Comparison of ENCODE assay signal across 18 cellular contexts in the genomic region with DNA sequence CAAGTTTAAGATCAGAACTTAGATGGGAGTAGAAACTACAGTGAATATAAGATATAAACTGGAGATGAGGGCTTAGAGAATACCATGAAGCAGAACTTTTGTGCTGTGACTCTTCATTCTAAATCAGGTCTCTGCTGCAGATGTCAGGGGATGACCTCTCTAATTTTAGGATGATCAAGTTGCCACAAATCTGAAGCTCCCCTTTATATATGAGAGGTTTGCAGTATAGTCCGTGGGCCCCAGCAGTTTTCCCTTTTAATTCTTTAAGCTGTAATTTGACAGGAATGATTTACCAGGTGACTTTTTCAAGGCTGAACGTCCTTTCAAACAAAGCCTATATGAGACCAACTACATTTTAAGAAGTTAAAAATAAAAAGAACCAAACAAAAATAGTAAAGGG. TPM values are rescaled to one million over a fixed set of nuclear protein-coding genes. Genes with fewer than 3 reads are reported as not detected.
DNase-seq lines count a peak whose midpoint lies in the region; ATAC-seq and TF ChIP-seq lines count a peak whose summit lies in the region.
"Had no signal": no experiment of that assay in that cellular context is flagged by ENCODE, and none has a peak within 500 bp of the region (broad histone marks: within the 10 kb centered on the region; RNA-seq: fewer than 3 reads in every experiment).

No MANE protein-coding gene starts in this region.

- H3K9me1 ChIP-seq in IMR-90 (ENCODE audit: insufficient read depth, low read length), result peaks cover 12% of the 10 kb centered on the region

- no peak for DNase-seq in IMR-90
- DNase-seq in chondrocyte (ENCODE audit: low spot score), result no peak
- no peak for DNase-seq in mesothelial cell of epicardium (ENCODE audit: low spot score in 2 of 2, unreplicated experiment in 2 of 2)
- no peak for DNase-seq in thyroid gland
- DNase-seq in activated naive CD4-positive, alpha-beta T cell treated with Interleukin-2 at 50 U/mL for 16 hours, result no peak
- no peak for DNase-seq in activated T-helper 2 cell treated with anti-CD3 and anti-CD28 coated beads, Interferon-gamma antibody, Interleukin-2, Interleukin-4, amounts not matched to agents 10 μg/mL and 5 μg/mL and 100 μg/mL, durations not matched to agents 14 hours and 24 hours and 36 hours (ENCODE audit: low spot score)
- no peak for DNase-seq in activated T-cell treated with anti-CD3 and anti-CD28 coated beads, Interleukin-2, amount 50 U/mL, for 48 hours
- DNase-seq: activated CD4-positive, alpha-beta T cell treated with anti-CD3 and anti-CD28 coated beads for 36 hours; AML-193; caudate nucleus; effector memory CD4-positive, alpha-beta T cell; heart left ventricle; Karpas-422; naive thymus-derived CD8-positive, alpha-beta T cell; NCI-H1048; NCI-H1930; posterior cingulate gyrus; stimulated activated CD4-positive, alpha-beta T cell treated with anti-CD3 and anti-CD28 coated beads, Interleukin-4, amount 100 ng/mL, for 4 hours had no signal

- H3K27ac Mint-ChIP-seq in chondrocyte (ENCODE audit: unreplicated experiment), result peak overlapping the region; percentile 96
- peak overlapping the region; percentile 44 for H3K27ac Mint-ChIP-seq in mesothelial cell of epicardium
- H3K27ac Mint-ChIP-seq in activated T-helper 2 cell treated with anti-CD3 and anti-CD28 coated beads, Interferon-gamma antibody, Interleukin-2, Interleukin-4, amounts not matched to agents 10 μg/mL and 5 μg/mL and 100 μg/mL, durations not matched to agents 14 hours and 24 hours and 36 hours, result no peak overlapping the region
- H3K27ac Mint-ChIP-seq: activated CD4-positive, alpha-beta T cell treated with anti-CD3 and anti-CD28 coated beads for 36 hours; naive thymus-derived CD8-positive, alpha-beta T cell had no signal

- H3K23ac ChIP-seq in IMR-90 (ENCODE audit: low read depth, low read length), result peak overlapping the region; percentile 63; the same call in 1 of the 2 replicates

- H2AFZ ChIP-seq in IMR-90 (replicated peaks; ENCODE audit: low read length, poor library complexity), result no peak overlapping the region

- H3K4me1 Mint-ChIP-seq in chondrocyte (ENCODE audit: low read depth) (peaks cover 59% of the 10 kb centered on the region), mesothelial cell of epicardium (peaks cover 51% of the 10 kb centered on the region)
- peaks cover 7% of the 10 kb centered on the region for H3K4me1 Mint-ChIP-seq in activated T-helper 2 cell treated with anti-CD3 and anti-CD28 coated beads, Interferon-gamma antibody, Interleukin-2, Interleukin-4, amounts not matched to agents 10 μg/mL and 5 μg/mL and 100 μg/mL, durations not matched to agents 14 hours and 24 hours and 36 hours (ENCODE audit: low read depth)

- in situ Hi-C loops in IMR-90 (cut with MboI; ENCODE audit: low sequenced_read_pairs), result no loop called here

- no peak for ATAC-seq in IMR-90 (ENCODE audit: low read depth)
- ATAC-seq: activated CD4-positive, alpha-beta T cell treated with anti-CD3 and anti-CD28 coated beads for 36 hours; naive thymus-derived CD8-positive, alpha-beta T cell had no signal

- peak overlapping the region; percentile 83 for H2BK120ac ChIP-seq in IMR-90 (ENCODE audit: low read depth, low read length)

- peak overlapping the region; percentile 46 to 55 for H4K8ac ChIP-seq in IMR-90 (ENCODE audit: low read depth in 2 of 2, low read length in 2 of 2)

- no peak for TF ChIP-seq RAD21 in IMR-90 (IDR thresholded peaks at IDR 0.05; ENCODE audit: low read length)

- H4K20me1 ChIP-seq in IMR-90 (ENCODE audit: insufficient read depth, low read length), result no peaks in the 10 kb centered on the region

- H4K5ac ChIP-seq in IMR-90 (ENCODE audit: low read depth, low read length), result peak overlapping the region; percentile 43; the same call in 1 of the 2 replicates

- peaks cover 11% of the 10 kb centered on the region for H3K9me3 Mint-ChIP-seq in chondrocyte (ENCODE audit: low read depth)
- peaks cover 12% of the 10 kb centered on the region for H3K9me3 Mint-ChIP-seq in mesothelial cell of epicardium
- H3K9me3 Mint-ChIP-seq in activated T-helper 2 cell treated with anti-CD3 and anti-CD28 coated beads, Interferon-gamma antibody, Interleukin-2, Interleukin-4, amounts not matched to agents 10 μg/mL and 5 μg/mL and 100 μg/mL, durations not matched to agents 14 hours and 24 hours and 36 hours, result no peaks in the 10 kb centered on the region
- H3K9me3 Mint-ChIP-seq: naive thymus-derived CD8-positive, alpha-beta T cell had no signal

- peak overlapping the region; percentile 67; the same call in 1 of the 2 replicates for H3K4ac ChIP-seq in IMR-90 (ENCODE audit: low read depth, low read length)

- 0 out of 2 replicates have a peak overlapping the region, but pooled peaks have one; percentile 7 for H2AK5ac ChIP-seq in IMR-90 (ENCODE audit: low read depth, low read length)

- dilution Hi-C loops in IMR-90 (cut with HindIII; ENCODE audit: low sequenced_read_pairs, unreplicated experiment), result no loop called here

- H3K36me3 ChIP-seq in IMR-90 (ENCODE audit: control insufficient read depth, insufficient read depth, low read length), result no peaks in the 10 kb centered on the region
- no peaks in the 10 kb centered on the region for H3K36me3 ChIP-seq in thyroid gland
- H3K36me3 ChIP-seq: heart left ventricle had no signal

- peak overlapping the region; percentile 77 for H3K4me2 ChIP-seq in IMR-90 (ENCODE audit: low read depth, low read length)

- H3K9ac ChIP-seq in IMR-90 (ENCODE audit: low read depth, low read length), result peak overlapping the region; percentile 19; the same call in 1 of the 2 replicates

- H3K56ac ChIP-seq in IMR-90 (ENCODE audit: extremely low read depth, insufficient read depth, low read length), result peak overlapping the region; percentile 48; the same call in 1 of the 2 replicates

- H3K27me3 Mint-ChIP-seq in chondrocyte (ENCODE audit: low read depth), result no peaks in the 10 kb centered on the region
- no peaks in the 10 kb centered on the region for H3K27me3 Mint-ChIP-seq in mesothelial cell of epicardium (ENCODE audit: low read depth)
- peaks cover 36% of the 10 kb centered on the region for H3K27me3 Mint-ChIP-seq in activated T-helper 2 cell treated with anti-CD3 and anti-CD28 coated beads, Interferon-gamma antibody, Interleukin-2, Interleukin-4, amounts not matched to agents 10 μg/mL and 5 μg/mL and 100 μg/mL, durations not matched to agents 14 hours and 24 hours and 36 hours (ENCODE audit: low read depth)

- H3K4me3 Mint-ChIP-seq in chondrocyte (ENCODE audit: unreplicated experiment), result peak overlapping the region; percentile 33
- no peak overlapping the region for H3K4me3 Mint-ChIP-seq in mesothelial cell of epicardium
- H3K4me3 Mint-ChIP-seq in activated T-helper 2 cell treated with anti-CD3 and anti-CD28 coated beads, Interferon-gamma antibody, Interleukin-2, Interleukin-4, amounts not matched to agents 10 μg/mL and 5 μg/mL and 100 μg/mL, durations not matched to agents 14 hours and 24 hours and 36 hours (ENCODE audit: low read depth), result no peak overlapping the region
- H3K4me3 Mint-ChIP-seq: activated CD4-positive, alpha-beta T cell treated with anti-CD3 and anti-CD28 coated beads for 36 hours; naive thymus-derived CD8-positive, alpha-beta T cell had no signal

- no peak overlapping the region; the same call in 2 of the 3 replicates for H2BK15ac ChIP-seq in IMR-90 (ENCODE audit: low read depth, low read length)

- POLR2A ChIA-PET in IMR-90 (lab: Charles Lee; ENCODE audit: unreplicated experiment), result no interaction called here

- no CpG with 5 or more reads among the region's 2 CpGs for WGBS in IMR-90 (ENCODE audit: extremely low coverage in 2 of 2, insufficient read length in 1 of 2), 2 experiments
- WGBS in thyroid gland, 2 donors, result 60 to 61% methylated on average over 2 of the region's 2 CpGs

- H2BK5ac ChIP-seq in IMR-90 (ENCODE audit: low read depth, low read length, poor library complexity, severe bottlenecking), result peak overlapping the region; percentile 82

- H3K36me3 Mint-ChIP-seq in chondrocyte (ENCODE audit: low read depth), result peaks cover 4% of the 10 kb centered on the region
- H3K36me3 Mint-ChIP-seq in mesothelial cell of epicardium, result peaks cover under 1% of the 10 kb centered on the region
- no peaks in the 10 kb centered on the region for H3K36me3 Mint-ChIP-seq in activated T-helper 2 cell treated with anti-CD3 and anti-CD28 coated beads, Interferon-gamma antibody, Interleukin-2, Interleukin-4, amounts not matched to agents 10 μg/mL and 5 μg/mL and 100 μg/mL, durations not matched to agents 14 hours and 24 hours and 36 hours (ENCODE audit: low read depth)

- TF ChIP-seq CTCF in IMR-90 (conservative IDR thresholded peaks at IDR 0.05; ENCODE audit: low read depth, low read length) (no peak), chondrocyte (IDR thresholded peaks at IDR 0.05) (no peak), mesothelial cell of epicardium (IDR thresholded peaks at IDR 0.05; ENCODE audit: unreplicated experiment) (no peak), thyroid gland (IDR thresholded peaks at IDR 0.05) (no peak)

- peak overlapping the region; percentile 92 for H3K18ac ChIP-seq in IMR-90 (ENCODE audit: low read depth, low read length)

- intact Hi-C loops in IMR-90 (cut with micrococcal nuclease) (no loop called here), thyroid gland (cut with DNase I) (no loop called here)
- intact Hi-C loops in activated T-helper 2 cell treated with anti-CD3 and anti-CD28 coated beads, Interferon-gamma antibody, Interleukin-2, Interleukin-4, amounts not matched to agents 10 μg/mL and 5 μg/mL and 100 μg/mL, durations not matched to agents 14 hours and 24 hours and 36 hours (cut with micrococcal nuclease), result no loop called here

- TF ChIP-seq POLR2A in IMR-90 (IDR thresholded peaks at IDR 0.05; ENCODE audit: low read depth, low read length) (no peak), thyroid gland (IDR thresholded peaks at IDR 0.05) (no peak)

- peaks cover 18% of the 10 kb centered on the region for H3K4me1 ChIP-seq in IMR-90 (ENCODE audit: control insufficient read depth, insufficient read depth, low read length)
- H3K4me1 ChIP-seq in thyroid gland, result peaks cover 57 to 59% of the 10 kb centered on the region in 2 donors

- peaks cover 3 to 15% of the 10 kb centered on the region in 2 experiments; a peak in 3 of 4 replicates for H3K79me1 ChIP-seq in IMR-90 (ENCODE audit: low read depth in 1 of 2, low read length in 2 of 2)

- CTCF ChIA-PET in IMR-90 (lab: Yijun Ruan, JAX), result interaction anchor here (0.6 to 2.3 kb wide), 5 partner anchors 9 to 1051 kb away, joined by 3 to 10 read pairs (median 5); no protein-coding TSS in a partner anchor

- BruUV-seq in IMR-90 (replicated peaks; lab: Mats Ljungman, UMichigan), result no TSS peak

- H3K27me3 ChIP-seq in IMR-90 (ENCODE audit: control insufficient read depth, insufficient read depth, low read length) (no peaks in the 10 kb centered on the region), thyroid gland (no peaks in the 10 kb centered on the region)

- H3K14ac ChIP-seq in IMR-90 (replicated peaks; ENCODE audit: low read depth, low read length), result peak overlapping the region; percentile 57; the same call in 1 of the 2 replicates

- H2BK20ac ChIP-seq in IMR-90 (ENCODE audit: low read depth, low read length), result peak overlapping the region; percentile 73

- no peak overlapping the region for H2AK9ac ChIP-seq in IMR-90 (replicated peaks; ENCODE audit: low read depth, low read length, poor library complexity)

- H4K91ac ChIP-seq in IMR-90 (ENCODE audit: insufficient read depth, low read depth, low read length), result peak overlapping the region; percentile 70; the same call in 1 of the 2 replicates

- H3K4me3 ChIP-seq in IMR-90 (ENCODE audit: insufficient read depth, low read depth, low read length) (no peak overlapping the region), thyroid gland (replicated peaks in 1 of 3) (no peak overlapping the region)
- H3K4me3 ChIP-seq: heart left ventricle had no signal

- peak overlapping the region; percentile 57; the same call in 1 of the 2 replicates for H3K27ac ChIP-seq in IMR-90 (ENCODE audit: insufficient read depth, low read length)
- peak overlapping the region; percentile 82 to 96 (median 95) for H3K27ac ChIP-seq in thyroid gland

- H3K9me3 ChIP-seq in IMR-90 (ENCODE audit: control insufficient read depth, insufficient read depth, low read length) (no peaks in the 10 kb centered on the region), thyroid gland (no peaks in the 10 kb centered on the region)
- H3K9me3 ChIP-seq: heart left ventricle had no signal

RNA-seq across cellular contexts. Expression of a gene that starts 4.9 kb away (rescaled TPM):
- total RNA-seq in IMR-90 (2012; rRNA removed), result 117 and 225 TPM in 2 replicates
- polyA plus RNA-seq in IMR-90 (2012; rRNA removed), result 62.9 and 84.0 TPM in 2 replicates
- polyA plus RNA-seq in IMR-90 (2012; cell fraction: cytosol; rRNA removed), result 9.4 and 11.3 TPM in 2 replicates
- 7.9 and 63.0 TPM in 2 replicates for polyA plus RNA-seq in IMR-90 (2012; cell fraction: nucleus; rRNA removed; ENCODE audit: low replicate concordance)
- total RNA-seq in chondrocyte, result 208 to 249 TPM (median 212 TPM) in 3 replicates
- total RNA-seq in mesothelial cell of epicardium, result 83.2 to 86.6 TPM (median 86.0 TPM) in 3 replicates
- 100 to 1,000 TPM; 110 to 171 (median 156) TPM for total RNA-seq in thyroid gland
- 1.1 and 2.2 TPM in 2 replicates for total RNA-seq in activated T-helper 2 cell treated with anti-CD3 and anti-CD28 coated beads, Interferon-gamma antibody, Interleukin-2, Interleukin-4, amounts not matched to agents 10 μg/mL and 5 μg/mL and 100 μg/mL, durations not matched to agents 14 hours and 24 hours and 36 hours
- total RNA-seq: naive thymus-derived CD8-positive, alpha-beta T cell had no signal
- polyA plus RNA-seq: naive thymus-derived CD8-positive, alpha-beta T cell had no signal

Comparison
In these comparisons a context has a peak if more than half of its experiments do, and no peak if none do; other contexts are left out.
1. RNA of a gene that starts 4.9 kb away (total RNA-seq): 208 to 249 TPM in chondrocyte, 110 to 171 TPM in thyroid gland, 117 to 225 TPM in IMR-90 and 83.2 to 86.6 TPM in mesothelial cell of epicardium; 1.1 to 2.2 TPM in activated T-helper 2 cell treated with anti-CD3 and anti-CD28 coated beads, Interferon-gamma antibody, Interleukin-2, Interleukin-4, amounts not matched to agents 10 μg/mL and 5 μg/mL and 100 μg/mL, durations not matched to agents 14 hours and 24 hours and 36 hours; every median in the first group is over 10 times any median in the second.